ENCODE assay signal across 1 cellular context in genomic region chr12:58918475-58918874, GRCh38.
TF ChIP-seq lines count a peak whose summit lies in the region.

No MANE protein-coding gene starts in this region.

TF ChIP-seq in HEK293, 187 proteins besides CTCF, POLR2A, EP300 and RAD21 (continued from another document):
- peak; percentile 72; the same call in 1 of the 2 replicates for TF ChIP-seq PRDM4 (tag by site-specific recombination; IDR thresholded peaks at IDR 0.05)
- TF ChIP-seq ZSCAN4 (tag by site-specific recombination; IDR thresholded peaks at IDR 0.05): no peak
- peak; percentile 93 for TF ChIP-seq ZNF366 (tag by site-specific recombination; conservative IDR thresholded peaks at IDR 0.05)
- TF ChIP-seq PRDM1 (tag by site-specific recombination; IDR thresholded peaks at IDR 0.05): peak; percentile 51; the same call in 1 of the 2 replicates
- no peak for TF ChIP-seq ZNF433 (tag by site-specific recombination; IDR thresholded peaks at IDR 0.05; ENCODE audit: low read depth)
- TF ChIP-seq, protein P1, sequence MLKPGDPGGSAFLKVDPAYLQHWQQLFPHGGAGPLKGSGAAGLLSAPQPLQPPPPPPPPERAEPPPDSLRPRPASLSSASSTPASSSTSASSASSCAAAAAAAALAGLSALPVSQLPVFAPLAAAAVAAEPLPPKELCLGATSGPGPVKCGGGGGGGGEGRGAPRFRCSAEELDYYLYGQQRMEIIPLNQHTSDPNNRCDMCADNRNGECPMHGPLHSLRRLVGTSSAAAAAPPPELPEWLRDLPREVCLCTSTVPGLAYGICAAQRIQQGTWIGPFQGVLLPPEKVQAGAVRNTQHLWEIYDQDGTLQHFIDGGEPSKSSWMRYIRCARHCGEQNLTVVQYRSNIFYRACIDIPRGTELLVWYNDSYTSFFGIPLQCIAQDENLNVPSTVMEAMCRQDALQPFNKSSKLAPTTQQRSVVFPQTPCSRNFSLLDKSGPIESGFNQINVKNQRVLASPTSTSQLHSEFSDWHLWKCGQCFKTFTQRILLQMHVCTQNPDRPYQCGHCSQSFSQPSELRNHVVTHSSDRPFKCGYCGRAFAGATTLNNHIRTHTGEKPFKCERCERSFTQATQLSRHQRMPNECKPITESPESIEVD (tag by site-specific recombination; IDR thresholded peaks at IDR 0.05): peak; percentile 82
- TF ChIP-seq MZF1 (tag by site-specific recombination; IDR thresholded peaks at IDR 0.05; ENCODE audit: borderline replicate concordance): 0 out of 2 replicates have a peak, but pooled peaks have one; percentile 11
- no peak for TF ChIP-seq ZNF792 (tag by site-specific recombination; IDR thresholded peaks at IDR 0.05)
- TF ChIP-seq ZFP37 (tag by site-specific recombination; IDR thresholded peaks at IDR 0.05): no peak
- 0 out of 2 replicates have a peak, but pooled peaks have one; percentile 46 for TF ChIP-seq PRDM10 (tag by site-specific recombination; IDR thresholded peaks at IDR 0.05)
- no peak for TF ChIP-seq ZNF776 (tag by site-specific recombination; IDR thresholded peaks at IDR 0.05; ENCODE audit: borderline replicate concordance)
- TF ChIP-seq ZNF843 (tag by site-specific recombination; IDR thresholded peaks at IDR 0.05): peak; percentile 15; the same call in 1 of the 2 replicates
- TF ChIP-seq, protein P2, sequence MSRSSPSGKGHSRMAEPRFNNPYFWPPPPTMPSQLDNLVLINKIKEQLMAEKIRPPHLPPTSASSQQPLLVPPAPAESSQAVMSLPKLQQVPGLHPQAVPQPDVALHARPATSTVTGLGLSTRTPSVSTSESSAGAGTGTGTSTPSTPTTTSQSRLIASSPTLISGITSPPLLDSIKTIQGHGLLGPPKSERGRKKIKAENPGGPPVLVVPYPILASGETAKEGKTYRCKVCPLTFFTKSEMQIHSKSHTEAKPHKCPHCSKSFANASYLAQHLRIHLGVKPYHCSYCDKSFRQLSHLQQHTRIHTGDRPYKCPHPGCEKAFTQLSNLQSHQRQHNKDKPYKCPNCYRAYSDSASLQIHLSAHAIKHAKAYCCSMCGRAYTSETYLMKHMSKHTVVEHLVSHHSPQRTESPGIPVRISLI (tag by site-specific recombination; IDR thresholded peaks at IDR 0.05): no peak
- TF ChIP-seq FEZF1 (tag by site-specific recombination; IDR thresholded peaks at IDR 0.05): peak; percentile 33; the same call in 1 of the 2 replicates
- TF ChIP-seq ZNF184 (tag by site-specific recombination; IDR thresholded peaks at IDR 0.05): no peak
